Comparison of ENCODE assay signal across 28 cellular contexts in genomic region chr4:40572692-40573287, GRCh38. TPM values are rescaled to one million over a fixed set of nuclear protein-coding genes. Genes with fewer than 3 reads are reported as not detected.
DNase-seq lines count a peak whose midpoint lies in the region; ATAC-seq, FAIRE-seq and TF ChIP-seq lines count a peak whose summit lies in the region.
"Had no signal": no experiment of that assay in that cellular context is flagged by ENCODE, and none has a peak within 500 bp of the region (broad histone marks: within the 10 kb centered on the region; RNA-seq: fewer than 3 reads in every experiment).

No MANE protein-coding gene starts in this region.

- CTCF ChIA-PET in OCI-LY7 (lab: Charles Lee; ENCODE audit: unreplicated experiment), result no interaction called here

- peak; percentile 26 for FAIRE-seq in GM19239 (lab: Jason Lieb, UNC)
- FAIRE-seq: A549, D721Med, HTR-8/SVneo, RCC 7860 had no signal

- no peak overlapping the region for H3K27ac ChIP-seq in OCI-LY7 (ENCODE audit: low read depth, low read length, poor library complexity, severe bottlenecking)
- peak overlapping the region; percentile 53 for H3K27ac ChIP-seq in upper lobe of right lung
- H3K27ac ChIP-seq: GM23248 had no signal

- H3K36me3 Mint-ChIP-seq in CD14-positive monocyte (peaks cover 33 to 50% of the 10 kb centered on the region in 2 donors), osteocyte (ENCODE audit: unreplicated experiment) (no peaks in the 10 kb centered on the region)
- H3K36me3 Mint-ChIP-seq: CD4-positive, CD25-positive, alpha-beta regulatory T cell had no signal

- H3K4me3 ChIP-seq in OCI-LY7 (ENCODE audit: low read depth, low read length, poor library complexity, severe bottlenecking) (no peak overlapping the region), upper lobe of right lung (no peak overlapping the region)
- H3K4me3 ChIP-seq: A549, GM23248, HAP-1, MG63 had no signal

- H3K4me1 ChIP-seq in OCI-LY7 (ENCODE audit: insufficient read depth, low read length, poor library complexity, severe bottlenecking), result peaks cover 47% of the 10 kb centered on the region
- peaks cover 29% of the 10 kb centered on the region for H3K4me1 ChIP-seq in upper lobe of right lung
- H3K4me1 ChIP-seq: HAP-1 had no signal

- no peaks in the 10 kb centered on the region for H3K27me3 Mint-ChIP-seq in CD14-positive monocyte (ENCODE audit: low read depth in 3 of 3)
- H3K27me3 Mint-ChIP-seq in osteocyte (ENCODE audit: unreplicated experiment), result peaks cover 11% of the 10 kb centered on the region

- TF ChIP-seq CTCF in CD14-positive monocyte (IDR thresholded peaks at IDR 0.05) (no peak), OCI-LY7 (conservative IDR thresholded peaks at IDR 0.05; ENCODE audit: low read length) (no peak), upper lobe of right lung (IDR thresholded peaks at IDR 0.05) (no peak), osteocyte (IDR thresholded peaks at IDR 0.05) (no peak)

- no peak overlapping the region for H3K4me2 ChIP-seq in OCI-LY7 (ENCODE audit: low read length)
- H3K4me2 ChIP-seq: A549, SK-N-SH had no signal

- no peaks in the 10 kb centered on the region for H3K9me3 ChIP-seq in OCI-LY7 (ENCODE audit: low read length)
- H3K9me3 ChIP-seq in upper lobe of right lung, result no peaks in the 10 kb centered on the region
- H3K9me3 ChIP-seq: A549, HAP-1, MG63, SK-N-SH had no signal

- H3K4me1 Mint-ChIP-seq in CD14-positive monocyte, result peaks cover 70% of the 10 kb centered on the region
- H3K4me1 Mint-ChIP-seq in osteocyte (ENCODE audit: unreplicated experiment), result peaks cover 5% of the 10 kb centered on the region

- intact Hi-C loops in CD14-positive monocyte (cut with micrococcal nuclease) (loop anchor here in 1 of 2 donors (10.0 kb wide), 1 partner anchor 52 kb away; the partner anchor contains the start of gene RBM47), OCI-LY7 (cut with micrococcal nuclease; ENCODE audit: unreplicated experiment) (loop anchor here (10.0 kb wide), 1 partner anchor 422 kb away; no protein-coding TSS in a partner anchor), upper lobe of right lung (cut with DNase I) (no loop called here)

- no peaks in the 10 kb centered on the region for H3K9me3 Mint-ChIP-seq in CD14-positive monocyte
- H3K9me3 Mint-ChIP-seq in osteocyte (ENCODE audit: unreplicated experiment), result no peaks in the 10 kb centered on the region
- H3K9me3 Mint-ChIP-seq: HFFc6; T-helper 1 cell treated with Interleukin-12 subunit alpha and Interleukin-12 subunit beta and Interleukin-4 antibody, amounts not matched to agents 30 μg/mL and 1 μg/mL, for 36 hours had no signal

- no peaks in the 10 kb centered on the region for H3K79me2 ChIP-seq in OCI-LY7 (ENCODE audit: insufficient read depth, low read depth, low read length)

- no peak overlapping the region for H3K4me3 Mint-ChIP-seq in CD14-positive monocyte
- no peak overlapping the region for H3K4me3 Mint-ChIP-seq in osteocyte (ENCODE audit: unreplicated experiment)
- H3K4me3 Mint-ChIP-seq: CD4-positive, CD25-positive, alpha-beta regulatory T cell; HFFc6; T-helper 1 cell treated with Interleukin-12 subunit alpha and Interleukin-12 subunit beta and Interleukin-4 antibody, amounts not matched to agents 30 μg/mL and 1 μg/mL, for 36 hours had no signal

- H3K27ac Mint-ChIP-seq in CD14-positive monocyte (peak overlapping the region; percentile 84 to 100 (median 99)), osteocyte (ENCODE audit: unreplicated experiment) (no peak overlapping the region)
- H3K27ac Mint-ChIP-seq: HFFc6; T-helper 1 cell treated with Interleukin-12 subunit alpha and Interleukin-12 subunit beta and Interleukin-4 antibody, amounts not matched to agents 30 μg/mL and 1 μg/mL, for 36 hours had no signal

- POLR2A ChIA-PET in OCI-LY7 (lab: Charles Lee), result interaction anchor here (0.7 to 1.8 kb wide), 5 partner anchors 9 to 59 kb away, joined by 3 to 7 read pairs (median 5); no protein-coding TSS in a partner anchor

- BruUV-seq in OCI-LY7 (replicated peaks; lab: Mats Ljungman, UMichigan), result no TSS peak

- TF ChIP-seq POLR2A in erythroblast (IDR thresholded peaks at IDR 0.05; ENCODE audit: low read length), result no peak

- no peak overlapping the region for H2AFZ ChIP-seq in OCI-LY7 (ENCODE audit: low read length)
- H2AFZ ChIP-seq: GM23248 had no signal

- H3K9me2 ChIP-seq in OCI-LY7 (ENCODE audit: insufficient read depth, low read length), result no peaks in the 10 kb centered on the region
- H3K9me2 ChIP-seq: SK-N-SH had no signal

- H4K20me1 ChIP-seq in OCI-LY7 (ENCODE audit: insufficient read depth, low read length), result no peaks in the 10 kb centered on the region

- peak; percentile 16 for DNase-seq in CD14-positive monocyte (ENCODE audit: low spot score)
- no peak for DNase-seq in GM19239 (ENCODE audit: insufficient read length, low spot score)
- peak; percentile 35 for DNase-seq in OCI-LY7 (ENCODE audit: low spot score)
- no peak for DNase-seq in upper lobe of right lung
- no peak for DNase-seq in osteocyte (ENCODE audit: extremely low spot score, unreplicated experiment)
- no peak for DNase-seq in erythroblast (lab: John Stamatoyannopoulos, UW)
- DNase-seq: CD4-positive, CD25-positive, alpha-beta regulatory T cell; GM23248; HFFc6; KG1; MG63; NCI-H1048; NCI-H1417; NCI-H1694; NCI-H2081; NCI-H2227 treated with DMSO at 0.1 percent for 48 hours; NCI-H526 treated with DMSO at 0.1 percent for 48 hours; OCI-M1; SK-N-SH; SW 1271; T-helper 9 cell had no signal

- H3K36me3 ChIP-seq in OCI-LY7 (ENCODE audit: insufficient read depth, low read length), result no peaks in the 10 kb centered on the region
- no peaks in the 10 kb centered on the region for H3K36me3 ChIP-seq in upper lobe of right lung
- H3K36me3 ChIP-seq: HAP-1, MG63 had no signal

- ATAC-seq in upper lobe of right lung (no peak), GM21619 (IDR thresholded peaks at IDR 0.05; ENCODE audit: unreplicated experiment) (no peak)
- ATAC-seq: A549 had no signal

- no peaks in the 10 kb centered on the region for H3K27me3 ChIP-seq in upper lobe of right lung
- H3K27me3 ChIP-seq: MG63 had no signal

RNA-seq across cellular contexts. Expression of gene RBM47, which starts 56.9 kb away (rescaled TPM):
- polyA plus RNA-seq in CD14-positive monocyte, result 10 to 100 TPM; 79.5 to 92.8 TPM
- 4.6 and 5.3 TPM in 2 replicates for total RNA-seq in OCI-LY7 (2014; rRNA removed; shearing (Covaris generic))
- total RNA-seq in OCI-LY7 (2022) (12.0 and 14.2 TPM in 2 replicates), upper lobe of right lung (105 TPM), osteocyte (0.11 TPM in 1 of 2 replicates, not detected in the other)

Comparison
In these comparisons a context has a peak if more than half of its experiments do, and no peak if none do; other contexts are left out.
1. DNase-seq: peak in CD14-positive monocyte (single experiment) and OCI-LY7 (single experiment); none in GM19239 (single experiment), upper lobe of right lung (single experiment), osteocyte (single experiment) and erythroblast (0 of 2).